8 cellular contexts compared by ENCODE assay signal in genomic region chr12:132827763-132828703, GRCh38. TPM values are rescaled to one million over a fixed set of nuclear protein-coding genes. Genes with fewer than 3 reads are reported as not detected.
DNase-seq lines count a peak whose midpoint lies in the region; ATAC-seq and TF ChIP-seq lines count a peak whose summit lies in the region.

No MANE protein-coding gene starts in this region.

- peak overlapping the region; percentile 89 to 100 (median 93) for H3K27ac Mint-ChIP-seq in naive B cell

- TF ChIP-seq CTCF in VCaP (conservative IDR thresholded peaks at IDR 0.05) = 0 out of 2 replicates have a peak, but pooled peaks have one; percentile 9
- no peak for TF ChIP-seq CTCF in epithelial cell of proximal tubule (conservative IDR thresholded peaks at IDR 0.05; ENCODE audit: low read depth, low read length)

- intact Hi-C loops in aorta (cut with DNase I) = loop anchor here in 1 of 2 donors (5.0 kb wide), 1 partner anchor 66 kb away; the partner anchor contains the start of gene ANKLE2

- ATAC-seq in GM21526 (IDR thresholded peaks at IDR 0.05; ENCODE audit: low FRiP score, unreplicated experiment) (peak; percentile 16), naive B cell (ENCODE audit: low read depth in 2 of 2) (peak in 1 of 2 donors; percentile 1), aorta (ENCODE audit: low FRiP score) (peak; percentile 24)

- DNase-seq in NCI-H2107 treated with DMSO at 0.1 percent for 48 hours (lab: John Stamatoyannopoulos, UW; ENCODE audit: unreplicated experiment) = peak; percentile 3
- no peak for DNase-seq in NCI-H2107 (lab: John Stamatoyannopoulos, UW)
- DNase-seq in HT1080 (ENCODE audit: low read depth) = peak; percentile 79
- DNase-seq in epithelial cell of proximal tubule (ENCODE audit: low read depth) = peak; percentile 31
- no peak for DNase-seq in naive B cell
- DNase-seq in aorta = peak in 1 of 2 donors; percentile 61

- H3K27me3 ChIP-seq in aorta (ENCODE audit: control insufficient read depth in 1 of 2, insufficient read depth in 2 of 2, low read length in 1 of 2) = no peaks in the 10 kb centered on the region

- no peaks in the 10 kb centered on the region for H3K4me1 ChIP-seq in aorta (ENCODE audit: control insufficient read depth in 1 of 2, insufficient read depth in 2 of 2, low read length in 2 of 2)

- 5 to 8% methylated on average over 45 to 59 of the region's 59 CpGs for WGBS in aorta, 2 donors

- no peaks in the 10 kb centered on the region for H3K9me3 ChIP-seq in aorta (ENCODE audit: control insufficient read depth, low read length)

- H3K36me3 Mint-ChIP-seq in naive B cell = peaks cover 0 to 8% of the 10 kb centered on the region in 2 donors

- peaks cover 0 to 4% of the 10 kb centered on the region in 2 donors for H3K36me3 ChIP-seq in aorta (ENCODE audit: control insufficient read depth in 1 of 2, insufficient read depth in 2 of 2, low read length in 1 of 2)

- peaks cover 25 to 58% (median 47%) of the 10 kb centered on the region in 3 donors for H3K4me1 Mint-ChIP-seq in naive B cell

- H3K4me3 ChIP-seq in epithelial cell of proximal tubule (ENCODE audit: low read depth, low read length) (peak overlapping the region; percentile 98), aorta (ENCODE audit: low read length in 2 of 2) (peak overlapping the region; percentile 61 to 85)

- H3K4me3 Mint-ChIP-seq in naive B cell = peak overlapping the region; percentile 85 to 99 (median 93)

- H3K27ac ChIP-seq in VCaP = peak overlapping the region; percentile 98
- H3K27ac ChIP-seq in aorta (ENCODE audit: low read depth in 1 of 2, low read length in 2 of 2) = peak overlapping the region in 1 of 2 donors; percentile 38

- H3K27me3 Mint-ChIP-seq in naive B cell = no peaks in the 10 kb centered on the region

- H3K9me3 Mint-ChIP-seq in naive B cell = no peaks in the 10 kb centered on the region

RNA-seq across cellular contexts. Expression of gene GOLGA3, which starts 0.6 kb away (rescaled TPM):
- 76.4 and 80.9 TPM in 2 replicates for total RNA-seq in HT1080 (2014; rRNA removed; shearing (Covaris generic))
- 28.9 and 29.2 TPM in 2 replicates for polyA plus RNA-seq in HT1080 (2015; cell fraction: cytosol; rRNA removed)
- 50.0 and 60.0 TPM in 2 replicates for polyA plus RNA-seq in HT1080 (2015; cell fraction: nucleus; rRNA removed)
- total RNA-seq in epithelial cell of proximal tubule (46.0 TPM in 2 replicates), aorta (10 to 100 TPM; 83.1 to 91.2 TPM)
- polyA plus RNA-seq in naive B cell (ENCODE audit: low read depth in 6 of 6) (10 to 100 TPM in 1 of 6 donors, 1 to 10 TPM in 4, under 1 TPM in 1; 0.17 to 13.6 (median 4.8) TPM), aorta (10 to 100 TPM; 17.9 to 21.8 TPM)

RNA-seq across cellular contexts. Expression of gene CHFR, which starts 59.4 kb away (rescaled TPM):
- total RNA-seq in HT1080 (2014; rRNA removed; shearing (Covaris generic)) = 24.2 and 24.7 TPM in 2 replicates
- 14.2 and 15.0 TPM in 2 replicates for polyA plus RNA-seq in HT1080 (2015; cell fraction: cytosol; rRNA removed)
- 51.8 and 53.6 TPM in 2 replicates for polyA plus RNA-seq in HT1080 (2015; cell fraction: nucleus; rRNA removed)
- total RNA-seq in epithelial cell of proximal tubule = 26.2 and 35.7 TPM in 2 replicates
- polyA plus RNA-seq in naive B cell (ENCODE audit: low read depth in 6 of 6) = 10 to 100 TPM; 15.3 to 27.8 (median 21.1) TPM
- 10 to 100 TPM; 53.4 to 58.7 TPM for total RNA-seq in aorta
- 10 to 100 TPM in 1 of 2 donors, 1 to 10 TPM in 1; 9.1 to 36.5 TPM for polyA plus RNA-seq in aorta

Comparison
In these comparisons a context has a peak if more than half of its experiments do, and no peak if none do; other contexts are left out.
1. DNase-seq: peak in NCI-H2107 treated with DMSO at 0.1 percent for 48 hours (single experiment), HT1080 (single experiment) and epithelial cell of proximal tubule (single experiment); none in NCI-H2107 (single experiment) and naive B cell (single experiment).